Comparison of ENCODE assay signal across 1 cellular context in the genomic region with DNA sequence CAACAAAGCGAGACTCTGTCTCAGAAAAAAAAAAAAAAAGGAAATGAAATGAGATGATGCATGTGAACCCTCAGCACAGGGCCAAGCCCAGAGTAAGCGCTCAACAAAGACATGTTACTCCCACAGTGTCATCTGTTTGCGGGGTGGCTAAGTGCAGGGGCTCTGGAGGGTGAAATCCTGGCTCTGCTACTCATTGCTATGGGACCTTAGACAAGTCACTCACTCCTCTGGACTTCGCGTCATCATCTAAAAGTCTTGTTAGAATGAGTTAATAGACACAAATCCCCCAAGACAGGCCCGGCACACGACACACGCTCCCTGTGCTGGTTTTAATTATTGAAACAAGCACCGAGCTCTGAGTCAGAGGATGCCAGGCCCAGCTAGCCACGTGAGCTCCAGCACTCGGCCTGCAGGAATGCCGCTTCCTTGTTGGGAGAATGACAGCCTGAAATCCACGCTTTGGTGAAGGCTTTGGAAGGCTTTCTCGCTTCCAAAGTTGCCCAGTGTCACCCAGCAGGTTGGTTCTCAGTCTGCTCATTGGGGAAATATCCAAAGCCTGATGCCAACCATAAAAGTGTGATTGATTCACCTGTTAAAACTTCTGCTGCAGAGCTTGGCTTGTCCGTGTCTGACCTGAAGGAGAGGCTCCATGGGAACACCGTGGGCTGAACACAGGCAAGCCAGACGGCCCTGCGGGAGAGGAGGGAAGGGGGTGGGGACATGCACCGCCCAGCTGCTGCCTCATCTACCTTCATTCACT.
A peak's percentile ranks its signal among the peaks of the same experiment; 100 is the strongest.
TF ChIP-seq lines count a peak whose summit lies in the region.

No MANE protein-coding gene starts in this region.

TF ChIP-seq in H1, 55 proteins besides CTCF, POLR2A, EP300 and RAD21:
- TF ChIP-seq, protein P1, sequence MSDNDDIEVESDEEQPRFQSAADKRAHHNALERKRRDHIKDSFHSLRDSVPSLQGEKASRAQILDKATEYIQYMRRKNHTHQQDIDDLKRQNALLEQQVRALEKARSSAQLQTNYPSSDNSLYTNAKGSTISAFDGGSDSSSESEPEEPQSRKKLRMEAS (IDR thresholded peaks at IDR 0.05): 0 out of 2 replicates have a peak, but pooled peaks have one; percentile 34
- TF ChIP-seq SP1 (IDR thresholded peaks at IDR 0.05; ENCODE audit: low read depth, low read length) (no peak), SIN3A (conservative IDR thresholded peaks at IDR 0.05 in 1 of 2, IDR thresholded peaks at IDR 0.05 in 1 of 2; ENCODE audit: low read depth in 1 of 2, low read length in 2 of 2) (peak in 1 of 2 experiments; percentile 44; a peak in 1 of 4 replicates)
